In genomic region chr10:104308439-104308903, GRCh38 we compare ENCODE assay signal across 11 cellular contexts. TPM values are rescaled to one million over a fixed set of nuclear protein-coding genes. Genes with fewer than 3 reads are reported as not detected.
DNase-seq lines count a peak whose midpoint lies in the region; ATAC-seq and TF ChIP-seq lines count a peak whose summit lies in the region.
"Had no signal": no experiment of that assay in that cellular context is flagged by ENCODE, and none has a peak within 500 bp of the region (broad histone marks: within the 10 kb centered on the region; RNA-seq: fewer than 3 reads in every experiment).

No MANE protein-coding gene starts in this region.

- peak overlapping the region; percentile 71 for H3K27ac Mint-ChIP-seq in activated CD4-positive, alpha-beta memory T cell treated with anti-CD3 and anti-CD28 coated beads, Interleukin-2, amount 10 ng/mL, durations not matched to agents 7 days and 5 days
- H3K27ac Mint-ChIP-seq: nephron had no signal

- peaks cover 47% of the 10 kb centered on the region for H3K4me1 Mint-ChIP-seq in activated CD4-positive, alpha-beta memory T cell treated with anti-CD3 and anti-CD28 coated beads, Interleukin-2, amount 10 ng/mL, durations not matched to agents 7 days and 5 days

- no peak overlapping the region for H3K4me2 ChIP-seq in PC-9

- no peaks in the 10 kb centered on the region for H3K27me3 ChIP-seq in PC-9 (ENCODE audit: insufficient read depth, low read depth)

- H2AFZ ChIP-seq in PC-9 = no peak overlapping the region

- POLR2A ChIA-PET in activated CD4-positive, alpha-beta memory T cell treated with anti-CD3 and anti-CD28 coated beads, Interleukin-2, amount 10 ng/mL, durations not matched to agents 7 days and 5 days (lab: Charles Lee) = interaction anchor here (1.1 to 6.5 kb wide), 4 partner anchors 13 to 43 kb away, joined by 3 to 54 read pairs (median 23); partner anchors contain the start of gene ITPRIP
- POLR2A ChIA-PET in PC-9 (lab: Charles Lee; ENCODE audit: unreplicated experiment) = no interaction called here

- CTCF ChIA-PET in activated CD4-positive, alpha-beta memory T cell treated with anti-CD3 and anti-CD28 coated beads, Interleukin-2, amount 10 ng/mL, durations not matched to agents 7 days and 5 days (lab: Charles Lee) = interaction anchor here (1.0 to 10.4 kb wide), 5 partner anchors 16 to 40 kb away, joined by 3 to 237 read pairs (median 66); partner anchors contain the start of genes CFAP58 and ITPRIP
- CTCF ChIA-PET in PC-9 (lab: Charles Lee) = no interaction called here

- H3K27ac ChIP-seq in PC-9 = no peak overlapping the region

- H3K27me3 Mint-ChIP-seq in activated CD4-positive, alpha-beta memory T cell treated with anti-CD3 and anti-CD28 coated beads, Interleukin-2, amount 10 ng/mL, durations not matched to agents 7 days and 5 days = no peaks in the 10 kb centered on the region

- H3K36me3 ChIP-seq in PC-9 (ENCODE audit: low read depth) = no peaks in the 10 kb centered on the region

- H3K9me2 ChIP-seq in PC-9 (ENCODE audit: insufficient read depth) = no peaks in the 10 kb centered on the region

- no TSS peak for BruUV-seq in PC-9 (replicated peaks; lab: Mats Ljungman, UMichigan)

- H3F3A ChIP-seq in PC-9 (ENCODE audit: insufficient read depth, low read depth) = 0 out of 2 replicates have a peak, but pooled peaks cover 4% of the 10 kb centered on the region

- H4K20me1 ChIP-seq in PC-9 (ENCODE audit: insufficient read depth) = no peaks in the 10 kb centered on the region

- H3K36me3 Mint-ChIP-seq in activated CD4-positive, alpha-beta memory T cell treated with anti-CD3 and anti-CD28 coated beads, Interleukin-2, amount 10 ng/mL, durations not matched to agents 7 days and 5 days (ENCODE audit: low read depth) = peaks cover 44% of the 10 kb centered on the region

- no peak overlapping the region for H3K4me3 Mint-ChIP-seq in activated CD4-positive, alpha-beta memory T cell treated with anti-CD3 and anti-CD28 coated beads, Interleukin-2, amount 10 ng/mL, durations not matched to agents 7 days and 5 days
- H3K4me3 Mint-ChIP-seq: nephron had no signal

- peak; percentile 32 for DNase-seq in stimulated activated CD4-positive, alpha-beta T cell treated with anti-CD3 and anti-CD28 coated beads, Interleukin-4, amount 100 ng/mL, for 24 hours
- DNase-seq in stimulated activated CD4-positive, alpha-beta T cell treated with anti-CD3 and anti-CD28 coated beads, Interleukin-2, amount 100 ng/mL, for 48 hours = no peak
- no peak for DNase-seq in activated CD4-positive, alpha-beta memory T cell treated with anti-CD3 and anti-CD28 coated beads, Interleukin-2, amount 10 ng/mL, durations not matched to agents 7 days and 5 days
- DNase-seq in NCI-H1105 (lab: John Stamatoyannopoulos, UW) = no peak
- no peak for DNase-seq in PC-9
- no peak for DNase-seq in RKO (ENCODE audit: low spot score)
- no peak for DNase-seq in NCI-H1092 treated with DMSO at 0.1 percent for 48 hours (lab: John Stamatoyannopoulos, UW)
- DNase-seq: effector CD8-positive, alpha-beta T cell had no signal

- no peak overlapping the region for H3K4me3 ChIP-seq in PC-9
- H3K4me3 ChIP-seq: K562 had no signal

- intact Hi-C loops in PC-9 (cut with micrococcal nuclease; ENCODE audit: unreplicated experiment) = no loop called here

- no peaks in the 10 kb centered on the region for H3K9me3 Mint-ChIP-seq in activated CD4-positive, alpha-beta memory T cell treated with anti-CD3 and anti-CD28 coated beads, Interleukin-2, amount 10 ng/mL, durations not matched to agents 7 days and 5 days

- TF ChIP-seq CTCF in PC-9 (conservative IDR thresholded peaks at IDR 0.05) = no peak

- peak; percentile 83 for ATAC-seq in HG02870 (IDR thresholded peaks at IDR 0.05; ENCODE audit: unreplicated experiment)

- H3K4me1 ChIP-seq in PC-9 (replicated peaks; ENCODE audit: insufficient read depth) = peaks cover 15% of the 10 kb centered on the region

- no peaks in the 10 kb centered on the region for H3K79me2 ChIP-seq in PC-9 (ENCODE audit: low read depth)

- no peaks in the 10 kb centered on the region; the same call in 1 of the 2 replicates for H3K9me3 ChIP-seq in PC-9 (ENCODE audit: insufficient read depth, low read depth)

RNA-seq across cellular contexts. Expression of gene ITPRIP, which starts 29.8 kb away (rescaled TPM):
- 10 to 100 TPM; 24.6 to 25.9 TPM for total RNA-seq in activated CD4-positive, alpha-beta memory T cell treated with anti-CD3 and anti-CD28 coated beads, Interleukin-2, amount 10 ng/mL, durations not matched to agents 7 days and 5 days
- 6.7 and 8.5 TPM in 2 replicates for total RNA-seq in PC-9 (2021)

RNA-seq across cellular contexts. Expression of gene GSTO2, which starts 39.5 kb away (rescaled TPM):
- 1 to 10 TPM in 1 of 2 experiments, under 1 TPM in 1; 0.88 to 1.8 TPM for total RNA-seq in activated CD4-positive, alpha-beta memory T cell treated with anti-CD3 and anti-CD28 coated beads, Interleukin-2, amount 10 ng/mL, durations not matched to agents 7 days and 5 days
- 3.3 and 4.3 TPM in 2 replicates for total RNA-seq in PC-9 (2021)

RNA-seq across cellular contexts. Expression of gene CFAP58, which starts 45.2 kb away (rescaled TPM):
- under 1 TPM; 0.45 to 0.58 TPM for total RNA-seq in activated CD4-positive, alpha-beta memory T cell treated with anti-CD3 and anti-CD28 coated beads, Interleukin-2, amount 10 ng/mL, durations not matched to agents 7 days and 5 days
- 0.15 and 0.31 TPM in 2 replicates for total RNA-seq in PC-9 (2021)

RNA-seq across cellular contexts. Expression of gene GSTO1, which starts 53.8 kb away (rescaled TPM):
- total RNA-seq in activated CD4-positive, alpha-beta memory T cell treated with anti-CD3 and anti-CD28 coated beads, Interleukin-2, amount 10 ng/mL, durations not matched to agents 7 days and 5 days = 100 to 1,000 TPM; 139 to 142 TPM
- total RNA-seq in PC-9 (2021) = 71.0 and 77.3 TPM in 2 replicates
